Comparison of ENCODE assay signal across 8 cellular contexts in genomic region chr13:18643644-18644172, GRCh38.
DNase-seq lines count a peak whose midpoint lies in the region; ATAC-seq and TF ChIP-seq lines count a peak whose summit lies in the region.
"Not testable (repeated sequence)": the region's sequence is repeated elsewhere in the genome, so short reads cannot be mapped to it uniquely, and the experiment has no call there.

No MANE protein-coding gene starts in this region.

- H3K27me3 ChIP-seq in Caco-2 (replicated peaks; ENCODE audit: control insufficient read depth, insufficient read depth, low read length); PC-3 (ENCODE audit: low read length); testis: not testable (repeated sequence)

- 37 to 52% methylated on average over 3 to 8 of the region's 8 CpGs for WGBS in testis, 2 donors

- TF ChIP-seq CTCF in Caco-2 (IDR thresholded peaks at IDR 0.05; ENCODE audit: insufficient read depth in 1 of 2, low read depth in 1 of 2, low read length in 1 of 2, severe bottlenecking in 1 of 2, unreplicated experiment in 1 of 2) (peak in 1 of 2 experiments; percentile 36), LNCAP (IDR thresholded peaks at IDR 0.05) (peak; percentile 47), PC-3 (conservative IDR thresholded peaks at IDR 0.05; ENCODE audit: low read depth, low read length) (peak; percentile 25; the same call in 1 of the 2 replicates), testis (IDR thresholded peaks at IDR 0.05) (peak in 1 of 3 experiments; percentile 14)

- not testable (repeated sequence) for H3K27me3 Mint-ChIP-seq in Caco-2 (ENCODE audit: insufficient read depth, unreplicated experiment); activated CD4-positive, alpha-beta T cell treated with anti-CD3 and anti-CD28 coated beads for 36 hours; activated T-cell treated with anti-CD3 and anti-CD28 coated beads, Interleukin-2, amount 50 U/mL, for 72 hours (ENCODE audit: low read depth)

- TF ChIP-seq POLR2A in testis (IDR thresholded peaks at IDR 0.05), result not testable (repeated sequence)

- H3F3A ChIP-seq in PC-3 (ENCODE audit: low read length, unreplicated experiment), result not testable (repeated sequence)

- BruUV-seq in Caco-2 (replicated peaks; lab: Mats Ljungman, UMichigan); PC-3 (replicated peaks; lab: Mats Ljungman, UMichigan): not testable (repeated sequence)

- not testable (repeated sequence) for H3K4me1 Mint-ChIP-seq in Caco-2 (ENCODE audit: low read depth, unreplicated experiment); activated CD4-positive, alpha-beta T cell treated with anti-CD3 and anti-CD28 coated beads for 36 hours; activated T-cell treated with anti-CD3 and anti-CD28 coated beads, Interleukin-2, amount 50 U/mL, for 72 hours (ENCODE audit: low read depth)

- not testable (repeated sequence) for H3K27ac ChIP-seq in PC-3 (ENCODE audit: low read length); testis

- not testable (repeated sequence) for H3K9me3 ChIP-seq in Caco-2; PC-3 (ENCODE audit: low read length); testis

- H3K4me3 ChIP-seq in Caco-2 (ENCODE audit: low read depth, low read length); PC-3 (ENCODE audit: low read length); testis: not testable (repeated sequence)

- H3K9me3 Mint-ChIP-seq in Caco-2 (ENCODE audit: unreplicated experiment); activated CD4-positive, alpha-beta T cell treated with anti-CD3 and anti-CD28 coated beads for 36 hours (ENCODE audit: low read depth); activated T-cell treated with anti-CD3 and anti-CD28 coated beads, Interleukin-2, amount 50 U/mL, for 72 hours: not testable (repeated sequence)

- ATAC-seq in PC-3; activated CD4-positive, alpha-beta T cell treated with anti-CD3 and anti-CD28 coated beads for 36 hours; activated T-cell treated with anti-CD3 and anti-CD28 coated beads, Interleukin-2, amount 50 U/mL, for 72 hours (replicated peaks in 1 of 2); left ventricle myocardium superior: not testable (repeated sequence)

- H3K79me2 ChIP-seq in PC-3 (ENCODE audit: low read length), result not testable (repeated sequence)

- DNase-seq in Caco-2, result peak; percentile 46 to 55
- peak; percentile 16 for DNase-seq in PC-3
- peak; percentile 72 for DNase-seq in activated CD4-positive, alpha-beta T cell treated with anti-CD3 and anti-CD28 coated beads for 36 hours
- peak; percentile 29 to 36 for DNase-seq in activated T-cell treated with anti-CD3 and anti-CD28 coated beads, Interleukin-2, amount 50 U/mL, for 72 hours
- peak; percentile 43 for DNase-seq in left ventricle myocardium superior
- DNase-seq in stimulated activated CD4-positive, alpha-beta T cell treated with anti-CD3 and anti-CD28 coated beads, Interleukin-12 subunit alpha, Interleukin-12 subunit beta, amount 100 ng/mL, for 48 hours (ENCODE audit: low read depth in 2 of 3, low spot score in 1 of 3), result peak; percentile 4 to 20 (median 15)
- DNase-seq in testis, result peak; percentile 60

- not testable (repeated sequence) for H3K9me2 ChIP-seq in PC-3 (replicated peaks; ENCODE audit: low read length)

- not testable (repeated sequence) for H3K27ac Mint-ChIP-seq in Caco-2 (ENCODE audit: unreplicated experiment); activated CD4-positive, alpha-beta T cell treated with anti-CD3 and anti-CD28 coated beads for 36 hours; activated T-cell treated with anti-CD3 and anti-CD28 coated beads, Interleukin-2, amount 50 U/mL, for 72 hours

- H3K36me3 ChIP-seq in Caco-2 (ENCODE audit: control insufficient read depth, insufficient read depth, low read length); PC-3 (ENCODE audit: low read depth, low read length); testis (ENCODE audit: low read depth, missing control alignments): not testable (repeated sequence)

- CTCF ChIA-PET in Caco-2 (lab: Charles Lee); PC-3 (lab: Charles Lee); activated CD4-positive, alpha-beta T cell treated with anti-CD3 and anti-CD28 coated beads for 36 hours (lab: Charles Lee): not testable (repeated sequence)

- not testable (repeated sequence) for H3K36me3 Mint-ChIP-seq in Caco-2 (ENCODE audit: insufficient read depth, unreplicated experiment); activated CD4-positive, alpha-beta T cell treated with anti-CD3 and anti-CD28 coated beads for 36 hours (ENCODE audit: low read depth); activated T-cell treated with anti-CD3 and anti-CD28 coated beads, Interleukin-2, amount 50 U/mL, for 72 hours (ENCODE audit: insufficient read depth in 2 of 2)

- intact Hi-C loops in Caco-2 (cut with micrococcal nuclease; ENCODE audit: unreplicated experiment); PC-3 (cut with micrococcal nuclease); activated CD4-positive, alpha-beta T cell treated with anti-CD3 and anti-CD28 coated beads for 36 hours (cut with DNase I, micrococcal nuclease); left ventricle myocardium superior (cut with micrococcal nuclease); testis (cut with DNase I; ENCODE audit: low total_unique reads): not testable (repeated sequence)

- H3K9ac ChIP-seq in PC-3 (ENCODE audit: low read length), result not testable (repeated sequence)

- H3K4me1 ChIP-seq in Caco-2; PC-3 (ENCODE audit: insufficient read depth, low read length); testis: not testable (repeated sequence)

- POLR2A ChIA-PET in Caco-2 (lab: Charles Lee); PC-3 (lab: Charles Lee; ENCODE audit: unreplicated experiment); activated CD4-positive, alpha-beta T cell treated with anti-CD3 and anti-CD28 coated beads for 36 hours (lab: Charles Lee): not testable (repeated sequence)

- H4K20me1 ChIP-seq in PC-3 (ENCODE audit: low read length), result not testable (repeated sequence)

- H3K4me2 ChIP-seq in PC-3 (ENCODE audit: low read length), result not testable (repeated sequence)

- H2AFZ ChIP-seq in PC-3 (ENCODE audit: low read length), result not testable (repeated sequence)

- H3K4me3 Mint-ChIP-seq in Caco-2 (ENCODE audit: unreplicated experiment); activated CD4-positive, alpha-beta T cell treated with anti-CD3 and anti-CD28 coated beads for 36 hours; activated T-cell treated with anti-CD3 and anti-CD28 coated beads, Interleukin-2, amount 50 U/mL, for 72 hours: not testable (repeated sequence)

Comparison
In these comparisons a context has a peak if more than half of its experiments do, and no peak if none do; other contexts are left out.
1. DNase-seq: peak in every context shown above with its lines; median percentile 72 in activated CD4-positive, alpha-beta T cell treated with anti-CD3 and anti-CD28 coated beads for 36 hours; 60 in testis; 50 in Caco-2; 43 in left ventricle myocardium superior; 32 in activated T-cell treated with anti-CD3 and anti-CD28 coated beads, Interleukin-2, amount 50 U/mL, for 72 hours; 16 in PC-3; 15 in stimulated activated CD4-positive, alpha-beta T cell treated with anti-CD3 and anti-CD28 coated beads, Interleukin-12 subunit alpha, Interleukin-12 subunit beta, amount 100 ng/mL, for 48 hours.